Comparison of ENCODE assay signal across 9 cellular contexts in genomic region chr5:60944904-60945759, GRCh38. TPM values are rescaled to one million over a fixed set of nuclear protein-coding genes. Genes with fewer than 3 reads are reported as not detected.
DNase-seq lines count a peak whose midpoint lies in the region; ATAC-seq lines count a peak whose summit lies in the region.
"Had no signal": no experiment of that assay in that cellular context is flagged by ENCODE, and none has a peak within 500 bp of the region (broad histone marks: within the 10 kb centered on the region; RNA-seq: fewer than 3 reads in every experiment).

Gene ERCC8, minus strand, starts transcription at chr5:60945070. Its CDS starts 62 bp downstream, at chr5:60945008.
Gene NDUFAF2, plus strand, starts transcription at chr5:60945205. Its CDS starts 51 bp downstream, at chr5:60945256.

- H3K9me3 Mint-ChIP-seq in activated CD4-positive, alpha-beta T cell treated with anti-CD3 and anti-CD28 coated beads, Interleukin-2, amount 10 ng/mL, durations not matched to agents 24 days and 14 days = no peaks in the 10 kb centered on the region
- H3K9me3 Mint-ChIP-seq: stimulated activated naive CD8-positive, alpha-beta T cell treated with anti-CD3 and anti-CD28 coated beads, Interleukin-15, Interleukin-2, amounts not matched to agents 100 ng/mL and 50 ng/mL, for 24 hours had no signal

- intact Hi-C loops in activated CD4-positive, alpha-beta T cell treated with anti-CD3 and anti-CD28 coated beads, Interleukin-2, amount 10 ng/mL, durations not matched to agents 24 days and 14 days (cut with micrococcal nuclease) = loop anchor here (1.0 to 10.0 kb wide), 6 partner anchors 103 to 1467 kb away; partner anchors contain the start of genes ELOVL7, IPO11, SMIM15 and ZSWIM6

- ATAC-seq in GM19328 (IDR thresholded peaks at IDR 0.05; ENCODE audit: unreplicated experiment) (peak; percentile 100), HG03469 (IDR thresholded peaks at IDR 0.05; ENCODE audit: unreplicated experiment) (peak; percentile 100), left lobe of liver (peak; percentile 98)

- H4K20me1 ChIP-seq in BLaER1 treated with 17β-estradiol and CSF1 and Interleukin-3, amounts not matched to agents 10 nM and 100 nM = peaks cover 0 to 26% (median 5%) of the 10 kb centered on the region in 11 experiments; a peak in 7 of 22 replicates

- H3K4me1 ChIP-seq in BLaER1 treated with 17β-estradiol and CSF1 and Interleukin-3, amounts not matched to agents 10 nM and 100 nM = peaks cover 22 to 43% (median 28%) of the 10 kb centered on the region in 10 experiments

- H3K27me3 ChIP-seq in BLaER1 treated with 17β-estradiol and CSF1 and Interleukin-3, amounts not matched to agents 10 nM and 100 nM = no peaks in the 10 kb centered on the region

- no peak within 1 kb of the TSS for H3K27ac Mint-ChIP-seq in activated CD4-positive, alpha-beta T cell treated with anti-CD3 and anti-CD28 coated beads, Interleukin-2, amount 10 ng/mL, durations not matched to agents 24 days and 14 days
- H3K27ac Mint-ChIP-seq: stimulated activated naive CD8-positive, alpha-beta T cell treated with anti-CD3 and anti-CD28 coated beads, Interleukin-15, Interleukin-2, amounts not matched to agents 100 ng/mL and 50 ng/mL, for 24 hours had no signal

- H3K9ac ChIP-seq in BLaER1 treated with 17β-estradiol and CSF1 and Interleukin-3, amounts not matched to agents 10 nM and 100 nM = peak within 1 kb of the TSS; percentile 76 to 91 (median 85)

- H3K4me2 ChIP-seq in BLaER1 treated with 17β-estradiol and CSF1 and Interleukin-3, amounts not matched to agents 10 nM and 100 nM = peak within 1 kb of the TSS; percentile 88 to 99 (median 94)

- peaks cover 4 to 30% (median 18%) of the 10 kb centered on the region in 11 experiments; a peak in 20 of 22 replicates for H3K36me3 ChIP-seq in BLaER1 treated with 17β-estradiol and CSF1 and Interleukin-3, amounts not matched to agents 10 nM and 100 nM

- H3K4me3 Mint-ChIP-seq in activated CD4-positive, alpha-beta T cell treated with anti-CD3 and anti-CD28 coated beads, Interleukin-2, amount 10 ng/mL, durations not matched to agents 24 days and 14 days = no peak within 1 kb of the TSS
- H3K4me3 Mint-ChIP-seq: stimulated activated naive CD8-positive, alpha-beta T cell treated with anti-CD3 and anti-CD28 coated beads, Interleukin-15, Interleukin-2, amounts not matched to agents 100 ng/mL and 50 ng/mL, for 24 hours had no signal

- peak within 1 kb of the TSS; percentile 42 to 87 (median 81) for H3K27ac ChIP-seq in BLaER1 treated with 17β-estradiol and CSF1 and Interleukin-3, amounts not matched to agents 10 nM and 100 nM

- peaks cover 0 to 25% (median 15%) of the 10 kb centered on the region in 11 experiments; a peak in 17 of 22 replicates for H3K9me3 ChIP-seq in BLaER1 treated with 17β-estradiol and CSF1 and Interleukin-3, amounts not matched to agents 10 nM and 100 nM (replicated peaks in 1 of 11)

- H3K36me3 Mint-ChIP-seq in activated CD4-positive, alpha-beta T cell treated with anti-CD3 and anti-CD28 coated beads, Interleukin-2, amount 10 ng/mL, durations not matched to agents 24 days and 14 days (ENCODE audit: low read depth) = peaks cover 2% of the 10 kb centered on the region

- no peaks in the 10 kb centered on the region for H3K27me3 Mint-ChIP-seq in activated CD4-positive, alpha-beta T cell treated with anti-CD3 and anti-CD28 coated beads, Interleukin-2, amount 10 ng/mL, durations not matched to agents 24 days and 14 days
- H3K27me3 Mint-ChIP-seq: stimulated activated naive CD8-positive, alpha-beta T cell treated with anti-CD3 and anti-CD28 coated beads, Interleukin-15, Interleukin-2, amounts not matched to agents 100 ng/mL and 50 ng/mL, for 24 hours had no signal

- peaks cover 16% of the 10 kb centered on the region for H3K4me1 Mint-ChIP-seq in activated CD4-positive, alpha-beta T cell treated with anti-CD3 and anti-CD28 coated beads, Interleukin-2, amount 10 ng/mL, durations not matched to agents 24 days and 14 days

- peak within 1 kb of the TSS; percentile 62 to 89 (median 77) for H3K4me3 ChIP-seq in BLaER1 treated with 17β-estradiol and CSF1 and Interleukin-3, amounts not matched to agents 10 nM and 100 nM

- DNase-seq in NCI-H526 (lab: John Stamatoyannopoulos, UW) = peak; percentile 74 to 91
- DNase-seq in activated CD4-positive, alpha-beta T cell treated with anti-CD3 and anti-CD28 coated beads, Interleukin-2, amount 10 ng/mL, durations not matched to agents 24 days and 14 days = peak; percentile 96
- peak; percentile 94 for DNase-seq in dedifferentiated amniotic fluid mesenchymal stem cell (ENCODE audit: extremely low spot score)
- DNase-seq in left lobe of liver (ENCODE audit: low spot score) = peak; percentile 93
- peak; percentile 85 to 87 for DNase-seq in stimulated activated CD4-positive, alpha-beta T cell treated with anti-CD3 and anti-CD28 coated beads, Interleukin-2, amount 100 ng/mL, for 24 hours

RNA-seq across cellular contexts. Expression of gene ERCC8, which starts in this region (rescaled TPM):
- 10.7 and 10.8 TPM in 2 replicates for total RNA-seq in activated CD4-positive, alpha-beta T cell treated with anti-CD3 and anti-CD28 coated beads, Interleukin-2, amount 10 ng/mL, durations not matched to agents 24 days and 14 days
- total RNA-seq in left lobe of liver = 3.7 TPM

RNA-seq across cellular contexts. Expression of gene NDUFAF2, which starts in this region (rescaled TPM):
- 38.0 and 39.5 TPM in 2 replicates for total RNA-seq in activated CD4-positive, alpha-beta T cell treated with anti-CD3 and anti-CD28 coated beads, Interleukin-2, amount 10 ng/mL, durations not matched to agents 24 days and 14 days
- 11.2 TPM for total RNA-seq in left lobe of liver

Comparison
In these comparisons a context has a peak if more than half of its experiments do, and no peak if none do; other contexts are left out.
1. Peak in every context shown above with its lines: DNase-seq, ATAC-seq, H3K4me3 ChIP-seq and H3K27ac ChIP-seq.